17 cellular contexts compared by ENCODE assay signal in genomic region chr1:96424882-96425281, GRCh38.
A peak's percentile ranks its signal among the peaks of the same experiment; 100 is the strongest.
DNase-seq lines count a peak whose midpoint lies in the region; FAIRE-seq and TF ChIP-seq lines count a peak whose summit lies in the region.
"Had no signal": no experiment of that assay in that cellular context is flagged by ENCODE, and none has a peak within 500 bp of the region (broad histone marks: within the 10 kb centered on the region; RNA-seq: fewer than 3 reads in every experiment).

No MANE protein-coding gene starts in this region.

- peaks cover 3% of the 10 kb centered on the region; the same call in 1 of the 2 replicates for H3K27me3 ChIP-seq in BJ (ENCODE audit: control insufficient read depth, insufficient read depth, low read length)
- H3K27me3 ChIP-seq in MG63, result no peaks in the 10 kb centered on the region
- no peaks in the 10 kb centered on the region for H3K27me3 ChIP-seq in small intestine (ENCODE audit: control insufficient read depth in 2 of 2, insufficient read depth in 2 of 2, low read length in 2 of 2)
- H3K27me3 ChIP-seq: Peyer's patch had no signal

- FAIRE-seq in small intestine (lab: Jason Lieb, UNC) (no peak), GM12891 (lab: Jason Lieb, UNC) (no peak)
- FAIRE-seq: HTR-8/SVneo had no signal

- no peak for TF ChIP-seq CTCF in BJ (IDR thresholded peaks at IDR 0.05; ENCODE audit: insufficient read depth, low read depth, low read length)
- no peak for TF ChIP-seq CTCF in choroid plexus epithelial cell (conservative IDR thresholded peaks at IDR 0.05; ENCODE audit: low read depth, low read length)

- DNase-seq in BJ (ENCODE audit: low read depth) (peak; percentile 4), MG63 (peak; percentile 17), choroid plexus epithelial cell (ENCODE audit: low read depth) (peak; percentile 53), iris pigment epithelial cell (ENCODE audit: low read depth) (peak; percentile 1), NCI-H1092 treated with DMSO at 0.1 percent for 48 hours (lab: John Stamatoyannopoulos, UW) (no peak), small intestine (no peak), GM12891 (ENCODE audit: insufficient read length, low spot score) (no peak), GDM1 (lab: John Stamatoyannopoulos, UW) (no peak)
- DNase-seq: C1 segment of cervical spinal cord; CD8-positive, alpha-beta memory T cell; NCI-H1694 treated with DMSO at 0.1 percent for 48 hours; NCI-H510A; NCI-H748 treated with DMSO at 0.1 percent for 48 hours; NK-92 treated with Interleukin-12 subunit alpha and Interleukin-12 subunit beta, amount 100 ng/mL, for 24 hours; Peyer's patch had no signal

- CTCF ChIA-PET in BJ (lab: Yijun Ruan, JAX), result interaction anchor here (1.1 kb wide), 1 partner anchor 61 kb away, joined by 3 read pairs; no protein-coding TSS in a partner anchor

- no peaks in the 10 kb centered on the region for H3K36me3 ChIP-seq in BJ (ENCODE audit: control insufficient read depth, insufficient read depth, low read length)
- no peaks in the 10 kb centered on the region; the same call in 1 of the 2 replicates for H3K36me3 ChIP-seq in MG63
- no peaks in the 10 kb centered on the region for H3K36me3 ChIP-seq in small intestine (ENCODE audit: control insufficient read depth in 2 of 2, insufficient read depth in 2 of 2, low read length in 2 of 2)
- H3K36me3 ChIP-seq: HAP-1, Peyer's patch had no signal

- H3K9me3 ChIP-seq in MG63 (peaks cover 2% of the 10 kb centered on the region), small intestine (ENCODE audit: control insufficient read depth, low read depth) (no peaks in the 10 kb centered on the region)
- H3K9me3 ChIP-seq: HAP-1, Peyer's patch had no signal

- POLR2A ChIA-PET in BJ (lab: Charles Lee), result no interaction called here

- 58 to 79% (median 75%) methylated on average over 1 of the region's 1 CpG for WGBS in small intestine, 3 donors

- H3K4me3 ChIP-seq in BJ (ENCODE audit: low read depth, low read length), result no peak overlapping the region
- H3K4me3 ChIP-seq in MG63, result no peak overlapping the region
- no peak overlapping the region for H3K4me3 ChIP-seq in choroid plexus epithelial cell (ENCODE audit: low read depth, low read length)
- no peak overlapping the region for H3K4me3 ChIP-seq in small intestine (ENCODE audit: low read depth in 1 of 2, low read length in 2 of 2)
- H3K4me3 ChIP-seq: HAP-1, Peyer's patch had no signal

- no peak overlapping the region for H3K27ac ChIP-seq in small intestine (ENCODE audit: low read depth in 1 of 2, low read length in 1 of 2)
- H3K27ac ChIP-seq: Peyer's patch had no signal

- H3K4me1 ChIP-seq in small intestine (ENCODE audit: control insufficient read depth in 2 of 2, insufficient read depth in 1 of 2, low read depth in 1 of 2, low read length in 1 of 2), result no peaks in the 10 kb centered on the region
- H3K4me1 ChIP-seq: Peyer's patch had no signal

- TF ChIP-seq POLR2A in GM12891 (IDR thresholded peaks at IDR 0.05; ENCODE audit: low read depth, low read length), result no peak

TF ChIP-seq in GM12891, 5 proteins besides CTCF, POLR2A, EP300 and RAD21:
- TF ChIP-seq PAX5 (IDR thresholded peaks at IDR 0.05; ENCODE audit: insufficient read depth, low read length, severe bottlenecking), result no peak
- no peak for TF ChIP-seq POU2F2 (IDR thresholded peaks at IDR 0.05; ENCODE audit: low read depth, low read length)
- TF ChIP-seq TAF1 (IDR thresholded peaks at IDR 0.05; ENCODE audit: low read depth, low read length), result no peak
- TF ChIP-seq SPI1 (IDR thresholded peaks at IDR 0.05; ENCODE audit: low read depth, low read length), result no peak
- no peak for TF ChIP-seq POLR2AphosphoS5 (IDR thresholded peaks at IDR 0.05; ENCODE audit: low read depth, low read length)

Comparison
In these comparisons a context has a peak if more than half of its experiments do, and no peak if none do; other contexts are left out.
1. DNase-seq: peak in BJ (single experiment), MG63 (single experiment), choroid plexus epithelial cell (single experiment) and iris pigment epithelial cell (single experiment); none in NCI-H1092 treated with DMSO at 0.1 percent for 48 hours (single experiment), small intestine (single experiment), GM12891 (single experiment) and GDM1 (single experiment).